18 cellular contexts compared by ENCODE assay signal in genomic region chr10:361203-362135, GRCh38.
DNase-seq lines count a peak whose midpoint lies in the region; ATAC-seq, FAIRE-seq and TF ChIP-seq lines count a peak whose summit lies in the region.
"Had no signal": no experiment of that assay in that cellular context is flagged by ENCODE, and none has a peak within 500 bp of the region (broad histone marks: within the 10 kb centered on the region; RNA-seq: fewer than 3 reads in every experiment).

No MANE protein-coding gene starts in this region.

- H3K4me3 ChIP-seq in right lobe of liver (no peak overlapping the region), HepG2 (replicated peaks in 1 of 3; ENCODE audit: insufficient read depth in 1 of 3, low read depth in 2 of 3, low read length in 3 of 3) (no peak overlapping the region), upper lobe of right lung (no peak overlapping the region)
- H3K4me3 ChIP-seq: SK-N-MC, upper lobe of left lung had no signal

- H3K27me3 Mint-ChIP-seq in mesothelial cell of epicardium (ENCODE audit: low read depth) (no peaks in the 10 kb centered on the region), type B pancreatic cell (no peaks in the 10 kb centered on the region)

- TF ChIP-seq POLR2A in right lobe of liver (IDR thresholded peaks at IDR 0.05) (no peak), HepG2 (IDR thresholded peaks at IDR 0.05; ENCODE audit: insufficient read depth in 1 of 2, low read depth in 2 of 2, low read length in 2 of 2) (no peak)

- peaks cover 57% of the 10 kb centered on the region for H3K36me3 Mint-ChIP-seq in mesothelial cell of epicardium
- H3K36me3 Mint-ChIP-seq in type B pancreatic cell, result peaks cover 26% of the 10 kb centered on the region
- H3K36me3 Mint-ChIP-seq: naive B cell had no signal

- H3K4me1 ChIP-seq in right lobe of liver, result peaks cover 0 to 15% (median 4%) of the 10 kb centered on the region in 4 donors
- H3K4me1 ChIP-seq in HepG2 (ENCODE audit: insufficient read depth, low read length), result peaks cover 13% of the 10 kb centered on the region; the same call in 1 of the 2 replicates
- no peaks in the 10 kb centered on the region for H3K4me1 ChIP-seq in upper lobe of right lung
- H3K4me1 ChIP-seq: upper lobe of left lung had no signal

- H3K27ac Mint-ChIP-seq in mesothelial cell of epicardium (peak overlapping the region; percentile 49), type B pancreatic cell (peak overlapping the region; percentile 73)

- TF ChIP-seq RAD21 in HepG2 (CRISPR knock-in tag; IDR thresholded peaks at IDR 0.05), result no peak

- TF ChIP-seq EP300 in HepG2 (IDR thresholded peaks at IDR 0.05; ENCODE audit: low read depth in 2 of 2, low read length in 2 of 2) (no peak), HepG2 (CRISPR knock-in tag; IDR thresholded peaks at IDR 0.05; ENCODE audit: borderline replicate concordance) (no peak)

- no peaks in the 10 kb centered on the region for H3K79me2 ChIP-seq in HepG2 (ENCODE audit: insufficient read depth, low read length)

- H3K4me1 Mint-ChIP-seq in mesothelial cell of epicardium, result peaks cover 10% of the 10 kb centered on the region
- peaks cover 14% of the 10 kb centered on the region for H3K4me1 Mint-ChIP-seq in type B pancreatic cell (ENCODE audit: unreplicated experiment)

- H3K4me2 ChIP-seq in HepG2 (ENCODE audit: low read depth, low read length), result no peak overlapping the region

- H3K27ac ChIP-seq in right lobe of liver (peak overlapping the region in 1 of 3 donors; percentile 22), HepG2 (ENCODE audit: extremely low read length, insufficient read depth, low read length) (no peak overlapping the region), upper lobe of right lung (no peak overlapping the region)
- H3K27ac ChIP-seq: HL-60, SK-N-MC, upper lobe of left lung had no signal

- H2AFZ ChIP-seq in HepG2 (ENCODE audit: low read length), result no peak overlapping the region

- H3K27me3 ChIP-seq in right lobe of liver (no peaks in the 10 kb centered on the region), HepG2 (ENCODE audit: control insufficient read depth in 1 of 2, insufficient read depth in 2 of 2, low read length in 2 of 2) (no peaks in the 10 kb centered on the region), upper lobe of right lung (no peaks in the 10 kb centered on the region)
- H3K27me3 ChIP-seq: upper lobe of left lung had no signal

- CTCF ChIA-PET in HepG2 (lab: Yijun Ruan, JAX; ENCODE audit: low intra/inter-chr PET ratio, low total read pairs), result no interaction called here

- in situ Hi-C loops in HepG2 (cut with HindIII; ENCODE audit: extremely low pct_ligation_motif_present, low pct_unique_long_range_greater_than_20kb), result no loop called here

- H3K9me3 Mint-ChIP-seq in mesothelial cell of epicardium, result no peaks in the 10 kb centered on the region
- no peaks in the 10 kb centered on the region for H3K9me3 Mint-ChIP-seq in type B pancreatic cell
- H3K9me3 Mint-ChIP-seq: naive B cell had no signal

- 71% methylated on average over 16 of the region's 23 CpGs for WGBS in right lobe of liver (ENCODE audit: insufficient coverage, low coverage, low lambda C conversion rate, missing lambda C conversion rate)
- WGBS in HepG2 (ENCODE audit: low lambda C conversion rate), result 92% methylated on average over 18 of the region's 23 CpGs

- intact Hi-C loops in right lobe of liver (cut with DNase I) (no loop called here), HepG2 (cut with micrococcal nuclease; ENCODE audit: unreplicated experiment) (no loop called here), upper lobe of right lung (cut with DNase I) (no loop called here)

- peak; percentile 83 to 96 (median 90) for ATAC-seq in right lobe of liver
- ATAC-seq in HepG2, result no peak
- ATAC-seq in upper lobe of right lung, result no peak
- ATAC-seq: left cardiac atrium had no signal

- H3K9me3 ChIP-seq in right lobe of liver (no peaks in the 10 kb centered on the region), HepG2 (ENCODE audit: low read length) (no peaks in the 10 kb centered on the region), upper lobe of right lung (no peaks in the 10 kb centered on the region)
- H3K9me3 ChIP-seq: upper lobe of left lung had no signal

- TF ChIP-seq CTCF in right lobe of liver (IDR thresholded peaks at IDR 0.05), result no peak
- TF ChIP-seq CTCF in HepG2 (CRISPR knock-in tag; IDR thresholded peaks at IDR 0.05), result no peak
- no peak for TF ChIP-seq CTCF in mesothelial cell of epicardium (IDR thresholded peaks at IDR 0.05; ENCODE audit: unreplicated experiment)
- TF ChIP-seq CTCF in type B pancreatic cell (conservative IDR thresholded peaks at IDR 0.05), result no peak
- no peak for TF ChIP-seq CTCF in upper lobe of right lung (IDR thresholded peaks at IDR 0.05)

- H3K9ac ChIP-seq in HepG2 (ENCODE audit: insufficient read depth, low read depth, low read length), result no peak overlapping the region

- POLR2A ChIA-PET in HepG2 (lab: Yijun Ruan, JAX), result no interaction called here

- BruUV-seq in HepG2 (replicated peaks; lab: Mats Ljungman, UMichigan), result no TSS peak

- H3K36me3 ChIP-seq in right lobe of liver, result peaks cover 0 to 12% (median 4%) of the 10 kb centered on the region in 4 donors
- peaks cover 1 to 3% of the 10 kb centered on the region in 2 experiments; a peak in 2 of 5 replicates for H3K36me3 ChIP-seq in HepG2 (replicated peaks in 1 of 2; ENCODE audit: control insufficient read depth in 1 of 2, insufficient read depth in 2 of 2, low read length in 2 of 2)
- peaks cover 57% of the 10 kb centered on the region for H3K36me3 ChIP-seq in upper lobe of right lung

- DNase-seq in right lobe of liver (peak; percentile 47 to 76 (median 68)), HepG2 (ENCODE audit: low spot score) (no peak), astrocyte of the hippocampus (ENCODE audit: low read depth, low spot score) (peak; percentile 60), mesothelial cell of epicardium (ENCODE audit: low spot score in 2 of 2, unreplicated experiment in 2 of 2) (no peak), type B pancreatic cell (ENCODE audit: extremely low spot score, unreplicated experiment) (no peak), pons (ENCODE audit: low spot score) (no peak), upper lobe of right lung (no peak), activated T-cell treated with anti-CD3 and anti-CD28 coated beads for 4 hours (no peak)
- DNase-seq: activated CD4-positive, alpha-beta T cell treated with anti-CD3 and anti-CD28 coated beads, Interleukin-2, amount 50 U/mL, for 48 hours; GDM1; Karpas-422; left cardiac atrium; naive B cell; NCI-H2171 treated with DMSO at 0.1 percent for 48 hours; stimulated activated CD4-positive, alpha-beta T cell treated with anti-CD3 and anti-CD28 coated beads, Interleukin-2, amount 100 ng/mL, for 48 hours; upper lobe of left lung had no signal

- no peak overlapping the region for H3K4me3 Mint-ChIP-seq in mesothelial cell of epicardium
- H3K4me3 Mint-ChIP-seq in type B pancreatic cell, result peak overlapping the region; percentile 16
- H3K4me3 Mint-ChIP-seq: naive B cell had no signal

- FAIRE-seq in HepG2 (lab: Jason Lieb, UNC), result no peak

- no peaks in the 10 kb centered on the region for H4K20me1 ChIP-seq in HepG2 (ENCODE audit: insufficient read depth, low read length)

TF ChIP-seq in HepG2, 621 proteins besides CTCF, POLR2A, EP300 and RAD21:
- no peak for TF ChIP-seq ZNF550 (CRISPR knock-in tag; IDR thresholded peaks at IDR 0.05; ENCODE audit: borderline replicate concordance)
- TF ChIP-seq ZNF317 (CRISPR knock-in tag; IDR thresholded peaks at IDR 0.05), result no peak
- TF ChIP-seq ZNF83 (CRISPR knock-in tag; IDR thresholded peaks at IDR 0.05; ENCODE audit: borderline replicate concordance), result no peak
- no peak for TF ChIP-seq ZBTB7B (CRISPR knock-in tag; IDR thresholded peaks at IDR 0.05)
- TF ChIP-seq ATAD3A (CRISPR knock-in tag; IDR thresholded peaks at IDR 0.05), result no peak
- no peak for TF ChIP-seq SMYD3 (CRISPR knock-in tag; IDR thresholded peaks at IDR 0.05)
- TF ChIP-seq NFKB2 (CRISPR knock-in tag; IDR thresholded peaks at IDR 0.05; ENCODE audit: borderline replicate concordance), result no peak
- TF ChIP-seq ZFP36L2 (CRISPR knock-in tag; IDR thresholded peaks at IDR 0.05), result no peak
- no peak for TF ChIP-seq HES4 (CRISPR knock-in tag; IDR thresholded peaks at IDR 0.05; ENCODE audit: borderline replicate concordance)
- no peak for TF ChIP-seq SRSF9 (IDR thresholded peaks at IDR 0.05; ENCODE audit: borderline replicate concordance, insufficient read depth, low read depth, low read length, poor library complexity, severe bottlenecking)
- no peak for TF ChIP-seq ZSCAN25 (CRISPR knock-in tag; IDR thresholded peaks at IDR 0.05)
- TF ChIP-seq NFYC (CRISPR knock-in tag; IDR thresholded peaks at IDR 0.05), result no peak
- TF ChIP-seq, protein P1, sequence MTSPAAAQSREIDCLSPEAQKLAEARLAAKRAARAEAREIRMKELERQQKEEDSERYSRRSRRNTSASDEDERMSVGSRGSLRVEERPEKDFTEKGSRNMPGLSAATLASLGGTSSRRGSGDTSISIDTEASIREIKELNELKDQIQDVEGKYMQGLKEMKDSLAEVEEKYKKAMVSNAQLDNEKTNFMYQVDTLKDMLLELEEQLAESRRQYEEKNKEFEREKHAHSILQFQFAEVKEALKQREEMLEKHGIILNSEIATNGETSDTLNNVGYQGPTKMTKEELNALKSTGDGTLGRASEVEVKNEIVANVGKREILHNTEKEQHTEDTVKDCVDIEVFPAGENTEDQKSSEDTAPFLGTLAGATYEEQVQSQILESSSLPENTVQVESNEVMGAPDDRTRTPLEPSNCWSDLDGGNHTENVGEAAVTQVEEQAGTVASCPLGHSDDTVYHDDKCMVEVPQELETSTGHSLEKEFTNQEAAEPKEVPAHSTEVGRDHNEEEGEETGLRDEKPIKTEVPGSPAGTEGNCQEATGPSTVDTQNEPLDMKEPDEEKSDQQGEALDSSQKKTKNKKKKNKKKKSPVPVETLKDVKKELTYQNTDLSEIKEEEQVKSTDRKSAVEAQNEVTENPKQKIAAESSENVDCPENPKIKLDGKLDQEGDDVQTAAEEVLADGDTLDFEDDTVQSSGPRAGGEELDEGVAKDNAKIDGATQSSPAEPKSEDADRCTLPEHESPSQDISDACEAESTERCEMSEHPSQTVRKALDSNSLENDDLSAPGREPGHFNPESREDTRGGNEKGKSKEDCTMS (CRISPR knock-in tag; conservative IDR thresholded peaks at IDR 0.05), result no peak
- no peak for TF ChIP-seq NFATC3 (CRISPR knock-in tag; IDR thresholded peaks at IDR 0.05)
- no peak for TF ChIP-seq ZNF788 (CRISPR knock-in tag; IDR thresholded peaks at IDR 0.05; ENCODE audit: borderline replicate concordance)
- TF ChIP-seq ZNF607 (CRISPR knock-in tag; IDR thresholded peaks at IDR 0.05; ENCODE audit: borderline replicate concordance), result no peak

Comparison
In these comparisons a context has a peak if more than half of its experiments do, and no peak if none do; other contexts are left out.
1. ATAC-seq: peak in right lobe of liver (4 of 4); none in HepG2 (single experiment) and upper lobe of right lung (single experiment).
2. DNase-seq: peak in right lobe of liver (3 of 3) and astrocyte of the hippocampus (single experiment); none in HepG2 (single experiment), mesothelial cell of epicardium (0 of 2), type B pancreatic cell (single experiment), pons (single experiment), upper lobe of right lung (single experiment) and activated T-cell treated with anti-CD3 and anti-CD28 coated beads for 4 hours (single experiment).